Comparison of ENCODE assay signal across 26 cellular contexts in genomic region chr6:154617175-154617574, GRCh38.
A peak's percentile ranks its signal among the peaks of the same experiment; 100 is the strongest.
DNase-seq lines count a peak whose midpoint lies in the region; ATAC-seq, FAIRE-seq and TF ChIP-seq lines count a peak whose summit lies in the region.
"Had no signal": no experiment of that assay in that cellular context is flagged by ENCODE, and none has a peak within 500 bp of the region (broad histone marks: within the 10 kb centered on the region; RNA-seq: fewer than 3 reads in every experiment).

No MANE protein-coding gene starts in this region.

- H3K27ac ChIP-seq in ACC112 (ENCODE audit: low read depth, low read length) = no peak overlapping the region
- H3K27ac ChIP-seq in tibial nerve = no peak overlapping the region
- H3K27ac ChIP-seq: BLaER1, SJSA1 had no signal

- H3K27me3 ChIP-seq in ACC112 (ENCODE audit: insufficient read depth, low read length) = no peaks in the 10 kb centered on the region
- no peaks in the 10 kb centered on the region for H3K27me3 ChIP-seq in tibial nerve
- H3K27me3 ChIP-seq: BLaER1, MG63, SJSA1 had no signal

- TF ChIP-seq POLR2A in tibial nerve (IDR thresholded peaks at IDR 0.05) = no peak

- H3K36me3 ChIP-seq in ACC112 (ENCODE audit: insufficient read depth, low read length) = no peaks in the 10 kb centered on the region
- H3K36me3 ChIP-seq in tibial nerve = no peaks in the 10 kb centered on the region
- H3K36me3 ChIP-seq: BLaER1, MG63, SJSA1 had no signal

- no peaks in the 10 kb centered on the region for H3K9me3 ChIP-seq in tibial nerve
- H3K9me3 ChIP-seq: BLaER1, MG63, SJSA1 had no signal

- TF ChIP-seq CTCF in fibroblast of villous mesenchyme (IDR thresholded peaks at IDR 0.05; ENCODE audit: insufficient read depth, low read depth, low read length) = no peak
- TF ChIP-seq CTCF in tibial nerve (IDR thresholded peaks at IDR 0.05) = no peak

- WGBS in tibial nerve, 2 donors = 94 to 95% methylated on average over 2 of the region's 2 CpGs

- FAIRE-seq in G401.6 (lab: Jason Lieb, UNC) = peak; percentile 19
- FAIRE-seq: GM12892, GM19239 had no signal

- no peak for TF ChIP-seq EP300 in tibial nerve (IDR thresholded peaks at IDR 0.05)

- DNase-seq in amniotic epithelial cell (ENCODE audit: low read depth) = peak; percentile 58
- peak; percentile 71 for DNase-seq in fibroblast of villous mesenchyme (ENCODE audit: low read depth)
- DNase-seq in NCI-H1048 (lab: John Stamatoyannopoulos, UW) = no peak
- DNase-seq in glomerular visceral epithelial cell (ENCODE audit: extremely low spot score) = no peak
- no peak for DNase-seq in tibial nerve (ENCODE audit: low spot score in 2 of 2)
- DNase-seq: 8988T; CD4-positive, CD25-positive, alpha-beta regulatory T cell; DMS53; GF-D8; GOT3; KG1; MG63; NCI-H1694; NCI-H2081; NCI-H2227 treated with DMSO at 0.1 percent for 48 hours; NCI-H526 treated with DMSO at 0.1 percent for 48 hours; Right ventricle myocardium superior; RPMI8226; T-helper 1 cell had no signal

- H3K4me3 ChIP-seq in ACC112 (ENCODE audit: low read depth, low read length) (no peak overlapping the region), fibroblast of villous mesenchyme (ENCODE audit: low read depth, low read length) (no peak overlapping the region), tibial nerve (no peak overlapping the region)
- H3K4me3 ChIP-seq: BLaER1, MG63, SJSA1 had no signal

- H3K4me1 ChIP-seq in ACC112 (ENCODE audit: control insufficient read depth, insufficient read depth, low read length, unreplicated experiment) (peaks cover 3% of the 10 kb centered on the region), tibial nerve (peaks cover 0 to 13% (median 0%) of the 10 kb centered on the region in 4 donors)
- H3K4me1 ChIP-seq: BLaER1 had no signal

- no peaks in the 10 kb centered on the region for H3K79me2 ChIP-seq in ACC112 (ENCODE audit: control insufficient read depth, insufficient read depth, low read length, unreplicated experiment)

- ATAC-seq in GM18519 (IDR thresholded peaks at IDR 0.05; ENCODE audit: low FRiP score, unreplicated experiment) = no peak

- H2AFZ ChIP-seq in ACC112 (ENCODE audit: low read length, unreplicated experiment) = peak overlapping the region; percentile 19

Comparison
In these comparisons a context has a peak if more than half of its experiments do, and no peak if none do; other contexts are left out.
1. DNase-seq: peak in amniotic epithelial cell (single experiment) and fibroblast of villous mesenchyme (single experiment); none in NCI-H1048 (single experiment), glomerular visceral epithelial cell (single experiment) and tibial nerve (0 of 2).